22 cellular contexts compared by ENCODE assay signal in the genomic region with DNA sequence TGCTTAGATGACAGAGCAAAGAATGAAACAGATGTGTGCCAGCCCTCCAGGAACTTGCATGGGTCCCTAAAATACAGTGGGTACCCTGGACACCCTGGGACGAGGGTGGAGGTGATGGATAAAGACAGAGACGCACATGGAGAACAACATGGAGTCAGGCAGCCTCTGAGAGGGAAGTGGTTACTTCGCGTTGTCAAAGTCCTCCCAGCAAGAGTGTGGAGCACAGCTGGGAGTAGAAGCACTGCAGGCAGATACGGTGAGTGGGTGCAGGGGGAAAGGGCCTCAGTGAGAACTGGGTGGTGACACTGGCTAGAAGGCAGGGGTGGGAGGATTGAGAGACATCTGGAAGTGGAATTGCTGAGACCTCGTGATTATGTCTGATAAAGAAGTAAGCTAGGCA.
DNase-seq lines count a peak whose midpoint lies in the region; ATAC-seq, FAIRE-seq and TF ChIP-seq lines count a peak whose summit lies in the region.
"Had no signal": no experiment of that assay in that cellular context is flagged by ENCODE, and none has a peak within 500 bp of the region (broad histone marks: within the 10 kb centered on the region; RNA-seq: fewer than 3 reads in every experiment).

No MANE protein-coding gene starts in this region.

- CTCF ChIA-PET in H1 (lab: Charles Lee; ENCODE audit: partially characterized antibody) = interaction anchor here (0.6 to 1.1 kb wide), 3 partner anchors 16 to 1260 kb away, joined by 3 to 4 read pairs (median 3); no protein-coding TSS in a partner anchor

- TF ChIP-seq EP300 in H1 (IDR thresholded peaks at IDR 0.05; ENCODE audit: borderline replicate concordance in 1 of 2, low read depth in 2 of 2, low read length in 2 of 2) = no peak

- H4K20me1 ChIP-seq in BLaER1 (no peaks in the 10 kb centered on the region), H1 (replicated peaks in 1 of 2; ENCODE audit: control insufficient read depth in 1 of 2, insufficient read depth in 2 of 2, low read length in 2 of 2) (no peaks in the 10 kb centered on the region)

- no peak overlapping the region for H3K18ac ChIP-seq in H1 (ENCODE audit: extremely low read depth, low read length)

- no peak for TF ChIP-seq RAD21 in H1 (IDR thresholded peaks at IDR 0.05 in 1 of 2, conservative IDR thresholded peaks at IDR 0.05 in 1 of 2; ENCODE audit: low read depth in 2 of 2, low read length in 2 of 2)

- no peak overlapping the region for H3K9ac ChIP-seq in BLaER1
- no peak overlapping the region for H3K9ac ChIP-seq in H1 (replicated peaks in 1 of 4; ENCODE audit: extremely low read depth in 1 of 4, low read depth in 3 of 4, low read length in 3 of 4)

- no peak overlapping the region for H3K23ac ChIP-seq in H1 (ENCODE audit: insufficient read length)

- no peak for FAIRE-seq in H1 (lab: Jason Lieb, UNC)
- FAIRE-seq: A204.1, G401.6, GM12892 had no signal

- H2AK5ac ChIP-seq in H1 (ENCODE audit: low read depth, low read length) = no peak overlapping the region

- H3K27ac ChIP-seq in BLaER1 = no peak overlapping the region
- H3K27ac ChIP-seq in H1 (ENCODE audit: low read depth, low read length) = no peak overlapping the region
- H3K27ac ChIP-seq in vagina = no peak overlapping the region
- H3K27ac ChIP-seq: 22Rv1 had no signal

- intact Hi-C loops in vagina (cut with DNase I) = no loop called here

- H3K27me3 ChIP-seq in BLaER1 (no peaks in the 10 kb centered on the region), H1 (replicated peaks in 1 of 4; ENCODE audit: control insufficient read depth in 3 of 4, extremely low read depth in 1 of 4, insufficient read depth in 3 of 4, low read length in 3 of 4) (no peaks in the 10 kb centered on the region), vagina (no peaks in the 10 kb centered on the region)
- H3K27me3 ChIP-seq: BE2C had no signal

- POLR2A ChIA-PET in H1 (lab: Charles Lee; ENCODE audit: partially characterized antibody) = no interaction called here

- H4K91ac ChIP-seq in H1 (replicated peaks; ENCODE audit: insufficient read length, low read length) = peak overlapping the region; percentile 49

- H3K27me3 Mint-ChIP-seq in osteocyte (ENCODE audit: unreplicated experiment) = peaks cover 12% of the 10 kb centered on the region

- no peak overlapping the region for H3K56ac ChIP-seq in H1 (replicated peaks; ENCODE audit: insufficient read length, low read depth, low read length)

- H3K9me3 ChIP-seq in BLaER1 = peaks cover 43% of the 10 kb centered on the region
- H3K9me3 ChIP-seq in H1 (ENCODE audit: insufficient read depth in 2 of 2, low read depth in 1 of 2, low read length in 1 of 2) = peaks cover 19 to 20% of the 10 kb centered on the region in 2 experiments
- no peaks in the 10 kb centered on the region for H3K9me3 ChIP-seq in vagina
- H3K9me3 ChIP-seq: BE2C had no signal

- H4K8ac ChIP-seq in H1 (ENCODE audit: extremely low read depth, insufficient read depth, low read length) = peak overlapping the region; percentile 5; the same call in 1 of the 2 replicates

- WGBS in H1 (ENCODE audit: extremely low coverage in 1 of 2, insufficient coverage in 1 of 2, insufficient read length in 1 of 2, insufficient replicate concordance in 2 of 2, low coverage in 1 of 2, low lambda C conversion rate in 2 of 2, missing lambda C conversion rate in 1 of 2), 2 experiments = 86% methylated on average over 6 of the region's 6 CpGs; no CpG with 5 or more reads in 1 of the 2 experiments

- no peak for DNase-seq in H1 (ENCODE audit: low read depth in 1 of 2, low spot score in 2 of 2)
- DNase-seq in osteocyte (ENCODE audit: extremely low spot score, unreplicated experiment) = peak; percentile 60
- DNase-seq in vagina (ENCODE audit: extremely low spot score in 2 of 2) = peak; percentile 72 to 74
- DNase-seq in dermis blood vessel endothelial cell = no peak
- no peak for DNase-seq in NCI-H526 (lab: John Stamatoyannopoulos, UW)
- DNase-seq: AML-193; BE2C; C1 segment of cervical spinal cord; Calu3; CD4-positive, alpha-beta memory T cell; COR-L47; DMS53; DND-41; GOT3; H7; HCEC 1CT had no signal

- H3K4me1 ChIP-seq in BLaER1 = peaks cover 11% of the 10 kb centered on the region; the same call in 1 of the 2 replicates
- no peaks in the 10 kb centered on the region for H3K4me1 ChIP-seq in H1 (replicated peaks in 1 of 4; ENCODE audit: control insufficient read depth in 3 of 4, insufficient read depth in 4 of 4, low read length in 3 of 4)
- H3K4me1 ChIP-seq in vagina = no peaks in the 10 kb centered on the region
- H3K4me1 ChIP-seq: BE2C had no signal

- H2BK20ac ChIP-seq in H1 (ENCODE audit: low read length) = no peak overlapping the region

- TF ChIP-seq POLR2A in H1 (IDR thresholded peaks at IDR 0.05; ENCODE audit: control extremely low read depth in 1 of 2, low read depth in 2 of 2, low read length in 2 of 2) = no peak
- no peak for TF ChIP-seq POLR2A in vagina (IDR thresholded peaks at IDR 0.05)

- no peaks in the 10 kb centered on the region for H3K79me2 ChIP-seq in H1 (ENCODE audit: control insufficient read depth in 1 of 2, insufficient read depth in 2 of 2, low read length in 2 of 2)

- H3K36me3 ChIP-seq in BLaER1 = 0 out of 2 replicates have a peak, but pooled peaks cover 4% of the 10 kb centered on the region
- H3K36me3 ChIP-seq in H1 (ENCODE audit: control insufficient read depth in 2 of 4, insufficient read depth in 4 of 4, low read length in 3 of 4) = no peaks in the 10 kb centered on the region
- H3K36me3 ChIP-seq in vagina = no peaks in the 10 kb centered on the region
- H3K36me3 ChIP-seq: BE2C had no signal

- no peak overlapping the region for H3K4ac ChIP-seq in H1 (replicated peaks; ENCODE audit: insufficient read length, low read depth, low read length)

- peak overlapping the region; percentile 28 for H3K4me2 ChIP-seq in BLaER1
- no peak overlapping the region for H3K4me2 ChIP-seq in H1 (ENCODE audit: insufficient read depth in 1 of 2, low read depth in 2 of 2, low read length in 2 of 2)

- no peak overlapping the region for H2BK120ac ChIP-seq in H1 (replicated peaks; ENCODE audit: low read depth, low read length)

- H3K4me3 ChIP-seq in BLaER1 (no peak overlapping the region), H1 (ENCODE audit: extremely low read depth in 1 of 4, insufficient read depth in 2 of 4, low read depth in 3 of 4, low read length in 4 of 4) (no peak overlapping the region), vagina (no peak overlapping the region)

- no peaks in the 10 kb centered on the region for H3K23me2 ChIP-seq in H1 (ENCODE audit: low read depth, low read length)

- no peak overlapping the region for H4K5ac ChIP-seq in H1 (ENCODE audit: insufficient read length, low read depth, low read length)

- no peak overlapping the region for H3K4me3 Mint-ChIP-seq in osteocyte (ENCODE audit: unreplicated experiment)
- H3K4me3 Mint-ChIP-seq: CD4-positive, alpha-beta memory T cell had no signal

- H3K4me1 Mint-ChIP-seq in osteocyte (ENCODE audit: unreplicated experiment) = no peaks in the 10 kb centered on the region
- H3K4me1 Mint-ChIP-seq: CD4-positive, alpha-beta memory T cell had no signal

- no peak for ATAC-seq in GM18909 (IDR thresholded peaks at IDR 0.05; ENCODE audit: poor library complexity, unreplicated experiment)

- no peak overlapping the region for H2BK15ac ChIP-seq in H1 (ENCODE audit: low read length)

- H3K79me1 ChIP-seq in H1 (ENCODE audit: low read depth, low read length) = no peaks in the 10 kb centered on the region

- TF ChIP-seq CTCF in H1 (IDR thresholded peaks at IDR 0.05; ENCODE audit: control extremely low read depth in 1 of 3, insufficient read depth in 1 of 3, low read depth in 1 of 3, low read length in 3 of 3) (no peak), osteocyte (IDR thresholded peaks at IDR 0.05) (no peak), vagina (IDR thresholded peaks at IDR 0.05) (no peak)

- no peak overlapping the region for H2AFZ ChIP-seq in H1 (ENCODE audit: low read length)

- no peaks in the 10 kb centered on the region for H3K9me3 Mint-ChIP-seq in osteocyte (ENCODE audit: unreplicated experiment)

- H2BK5ac ChIP-seq in H1 (ENCODE audit: low read depth, low read length) = no peak overlapping the region

- no peak overlapping the region for H3K14ac ChIP-seq in H1 (ENCODE audit: insufficient read length)

- no peak overlapping the region for H2BK12ac ChIP-seq in H1 (ENCODE audit: low read depth, low read length)

- no peak overlapping the region for H3K27ac Mint-ChIP-seq in osteocyte (ENCODE audit: unreplicated experiment)
- H3K27ac Mint-ChIP-seq: CD4-positive, alpha-beta memory T cell had no signal

- no peaks in the 10 kb centered on the region for H3K36me3 Mint-ChIP-seq in osteocyte (ENCODE audit: unreplicated experiment)
- H3K36me3 Mint-ChIP-seq: CD4-positive, alpha-beta memory T cell had no signal

TF ChIP-seq in H1, 55 proteins besides CTCF, POLR2A, EP300 and RAD21 (continues in another document):
- no peak for TF ChIP-seq SAP30 (IDR thresholded peaks at IDR 0.05; ENCODE audit: insufficient read depth, insufficient replicate concordance, low read length)
- no peak for TF ChIP-seq KDM5A (IDR thresholded peaks at IDR 0.05; ENCODE audit: low read length)
- TF ChIP-seq JUND (IDR thresholded peaks at IDR 0.05; ENCODE audit: low read length) = no peak
- no peak for TF ChIP-seq SP4 (IDR thresholded peaks at IDR 0.05; ENCODE audit: low read length)
- TF ChIP-seq MAFK (IDR thresholded peaks at IDR 0.05; ENCODE audit: low read depth, low read length) = no peak

Comparison
In these comparisons a context has a peak if more than half of its experiments do, and no peak if none do; other contexts are left out.
1. DNase-seq: peak in osteocyte (single experiment) and vagina (2 of 2); none in H1 (0 of 2), dermis blood vessel endothelial cell (single experiment) and NCI-H526 (0 of 2).